Comparison of ENCODE assay signal across 20 cellular contexts in genomic region chr15:39552546-39552945, GRCh38.
"Had no signal": no experiment of that assay in that cellular context is flagged by ENCODE, and none has a peak within 500 bp of the region (broad histone marks: within the 10 kb centered on the region; RNA-seq: fewer than 3 reads in every experiment).

No MANE protein-coding gene starts in this region.

- H3K9me3 Mint-ChIP-seq: activated CD4-positive, alpha-beta T cell treated with anti-CD3 and anti-CD28 coated beads, Interleukin-2, amount 10 ng/mL, durations not matched to agents 7 days and 5 days; activated T-cell treated with anti-CD3 and anti-CD28 coated beads, Interleukin-2, amount 50 U/mL, for 72 hours had no signal

- H3K27ac ChIP-seq: ascending aorta, gastrocnemius medialis, left lung, right atrium auricular region, tibial nerve, vagina had no signal

- H3K36me3 ChIP-seq: ascending aorta, gastrocnemius medialis, left lung, prostate gland, right atrium auricular region, tibial nerve, vagina had no signal

- H3K4me1 ChIP-seq: ascending aorta, gastrocnemius medialis, left lung had no signal

- DNase-seq: activated CD4-positive, alpha-beta T cell treated with anti-CD3 and anti-CD28 coated beads, Interleukin-2, amount 10 ng/mL, durations not matched to agents 7 days and 5 days; activated CD8-positive, alpha-beta memory T cell treated with anti-CD3 and anti-CD28 coated beads for 24 hours; activated CD8-positive, alpha-beta memory T cell treated with anti-CD3 and anti-CD28 coated beads, Interleukin-2, amount 50 U/mL, for 48 hours; activated effector memory CD4-positive, alpha-beta T cell treated with anti-CD3 and anti-CD28 coated beads, Interleukin-2, amount 50 U/mL, for 16 hours; activated naive CD4-positive, alpha-beta T cell treated with anti-CD3 and anti-CD28 coated beads, Interleukin-2, amount 50 U/mL, for 16 hours; activated T-cell treated with anti-CD3 and anti-CD28 coated beads, Interleukin-2, amount 50 U/mL, for 72 hours; effector CD4-positive, alpha-beta T cell; gastrocnemius medialis; head of caudate nucleus; left lung; naive B cell; stimulated activated CD4-positive, alpha-beta T cell treated with anti-CD3 and anti-CD28 coated beads, Interleukin-2, amount 100 ng/mL, for 24 hours; stimulated activated naive CD8-positive, alpha-beta T cell treated with anti-CD3 and anti-CD28 coated beads, Interleukin-15, Interleukin-2, amounts not matched to agents 100 U/mL and 50 U/mL, for 24 hours; substantia nigra had no signal

- H3K27ac Mint-ChIP-seq: activated CD4-positive, alpha-beta T cell treated with anti-CD3 and anti-CD28 coated beads, Interleukin-2, amount 10 ng/mL, durations not matched to agents 7 days and 5 days; activated T-cell treated with anti-CD3 and anti-CD28 coated beads, Interleukin-2, amount 50 U/mL, for 72 hours; naive B cell had no signal

- H3K4me3 ChIP-seq: ascending aorta, gastrocnemius medialis, left lung, prostate gland, right atrium auricular region, tibial nerve, vagina had no signal

- H3K4me1 Mint-ChIP-seq: naive B cell had no signal

- H3K4me3 Mint-ChIP-seq: activated CD4-positive, alpha-beta T cell treated with anti-CD3 and anti-CD28 coated beads, Interleukin-2, amount 10 ng/mL, durations not matched to agents 7 days and 5 days; activated T-cell treated with anti-CD3 and anti-CD28 coated beads, Interleukin-2, amount 50 U/mL, for 72 hours; naive B cell; neural crest cell had no signal

- H3K36me3 Mint-ChIP-seq: naive B cell had no signal

- H3K27me3 ChIP-seq: ascending aorta, gastrocnemius medialis, right atrium auricular region, tibial nerve, vagina had no signal

- H3K9me3 ChIP-seq: ascending aorta, gastrocnemius medialis, left lung, prostate gland, right atrium auricular region, tibial nerve, vagina had no signal
